ENCODE assay signal across 32 cellular contexts in genomic region chr3:119195151-119195476, GRCh38. TPM values are rescaled to one million over a fixed set of nuclear protein-coding genes. Genes with fewer than 3 reads are reported as not detected.
"Had no signal": no experiment of that assay in that cellular context is flagged by ENCODE, and none has a peak within 500 bp of the region (broad histone marks: within the 10 kb centered on the region; RNA-seq: fewer than 3 reads in every experiment).

No MANE protein-coding gene starts in this region.

- H3K36me3 Mint-ChIP-seq: activated CD8-positive, alpha-beta memory T cell treated with anti-CD3 and anti-CD28 coated beads, Interleukin-2, amount 10 ng/mL, durations not matched to agents 7 days and 5 days; activated naive CD4-positive, alpha-beta T cell treated with anti-CD3 and anti-CD28 coated beads, Interleukin-2, amount 50 U/mL, for 72 hours had no signal

- H3K9me3 Mint-ChIP-seq: activated B cell treated with CpG ODN at 0.5 μM for 24 hours; activated CD4-positive, alpha-beta T cell treated with anti-CD3 and anti-CD28 coated beads, Interleukin-2, amount 10 ng/mL, durations not matched to agents 24 days and 14 days; activated naive CD4-positive, alpha-beta T cell treated with anti-CD3 and anti-CD28 coated beads, Interleukin-2, amount 50 U/mL, for 72 hours; activated naive CD8-positive, alpha-beta T cell treated with anti-CD3 and anti-CD28 coated beads, Interleukin-2, amount 50 U/mL, for 24 hours; activated T-cell treated with anti-CD3 and anti-CD28 coated beads, Interleukin-2, amount 50 U/mL, for 24 hours; activated T-helper 1 cell treated with anti-CD3 and anti-CD28 coated beads, Interleukin-12 subunit alpha, Interleukin-12 subunit beta, Interleukin-2, Interleukin-4 antibody, amounts not matched to agents 30 ng/mL and 10 ng/mL and 1 ng/mL, durations not matched to agents 14 hours and 24 hours and 36 hours; T-cell had no signal

- H3K27ac ChIP-seq: brain microvascular endothelial cell, PC-9, SK-N-MC had no signal

- ATAC-seq: activated CD8-positive, alpha-beta memory T cell treated with anti-CD3 and anti-CD28 coated beads, Interleukin-2, amount 10 ng/mL, durations not matched to agents 7 days and 5 days; activated naive CD4-positive, alpha-beta T cell treated with anti-CD3 and anti-CD28 coated beads, Interleukin-2, amount 50 U/mL, for 72 hours; activated naive CD8-positive, alpha-beta T cell treated with anti-CD3 and anti-CD28 coated beads, Interleukin-2, amount 50 U/mL, for 24 hours; T-cell had no signal

- H3K27me3 Mint-ChIP-seq: activated CD4-positive, alpha-beta T cell treated with anti-CD3 and anti-CD28 coated beads, Interleukin-2, amount 10 ng/mL, durations not matched to agents 24 days and 14 days; activated CD8-positive, alpha-beta memory T cell treated with anti-CD3 and anti-CD28 coated beads, Interleukin-2, amount 10 ng/mL, durations not matched to agents 7 days and 5 days had no signal

- H3K27ac Mint-ChIP-seq: activated B cell treated with CpG ODN at 0.5 μM for 24 hours; activated CD4-positive, alpha-beta T cell treated with anti-CD3 and anti-CD28 coated beads, Interleukin-2, amount 10 ng/mL, durations not matched to agents 24 days and 14 days; activated CD8-positive, alpha-beta memory T cell treated with anti-CD3 and anti-CD28 coated beads, Interleukin-2, amount 10 ng/mL, durations not matched to agents 7 days and 5 days; activated naive CD4-positive, alpha-beta T cell treated with anti-CD3 and anti-CD28 coated beads, Interleukin-2, amount 50 U/mL, for 72 hours; activated naive CD8-positive, alpha-beta T cell treated with anti-CD3 and anti-CD28 coated beads, Interleukin-2, amount 50 U/mL, for 24 hours; activated T-cell treated with anti-CD3 and anti-CD28 coated beads, Interleukin-2, amount 50 U/mL, for 24 hours; activated T-helper 1 cell treated with anti-CD3 and anti-CD28 coated beads, Interleukin-12 subunit alpha, Interleukin-12 subunit beta, Interleukin-2, Interleukin-4 antibody, amounts not matched to agents 30 ng/mL and 10 ng/mL and 1 ng/mL, durations not matched to agents 14 hours and 24 hours and 36 hours; T-cell had no signal

- H3K36me3 ChIP-seq: brain microvascular endothelial cell had no signal

- H3K4me1 Mint-ChIP-seq: activated B cell treated with CpG ODN at 0.5 μM for 24 hours; activated CD4-positive, alpha-beta T cell treated with anti-CD3 and anti-CD28 coated beads, Interleukin-2, amount 10 ng/mL, durations not matched to agents 24 days and 14 days; activated CD8-positive, alpha-beta memory T cell treated with anti-CD3 and anti-CD28 coated beads, Interleukin-2, amount 10 ng/mL, durations not matched to agents 7 days and 5 days; activated naive CD8-positive, alpha-beta T cell treated with anti-CD3 and anti-CD28 coated beads, Interleukin-2, amount 50 U/mL, for 24 hours had no signal

- DNase-seq: activated B cell treated with CpG ODN at 0.5 μM for 24 hours; activated CD4-positive, alpha-beta T cell treated with anti-CD3 and anti-CD28 coated beads for 1 hour; activated CD4-positive, alpha-beta T cell treated with anti-CD3 and anti-CD28 coated beads, Interleukin-2, amount 10 ng/mL, durations not matched to agents 24 days and 14 days; activated CD4-positive, alpha-beta T cell treated with anti-CD3 and anti-CD28 coated beads, Interleukin-2, amount 50 U/mL, for 48 hours; activated CD8-positive, alpha-beta memory T cell treated with anti-CD3 and anti-CD28 coated beads, Interleukin-2, amount 10 ng/mL, durations not matched to agents 7 days and 5 days; activated effector memory CD4-positive, alpha-beta T cell treated with anti-CD3 and anti-CD28 coated beads, Interleukin-2, amount 50 U/mL, for 16 hours; activated naive CD4-positive, alpha-beta T cell treated with Interleukin-2 at 50 U/mL for 16 hours; activated naive CD8-positive, alpha-beta T cell treated with anti-CD3 and anti-CD28 coated beads, Interleukin-2, amount 50 U/mL, for 24 hours; activated T-cell treated with anti-CD3 and anti-CD28 coated beads, Interleukin-2, amount 50 U/mL, for 24 hours; amygdala; brain microvascular endothelial cell; cerebellar nuclear complex; NCI-H1092; NCI-H1417; NCI-H1930; NCI-H2171; NCI-H2227 treated with DMSO at 0.1 percent for 48 hours; NCI-H446 treated with DMSO at 0.1 percent for 48 hours; NCI-H526; NCI-H774; PC-9; SIG-M5; T-cell; T-helper 2 cell; T1000 had no signal

- H2AFZ ChIP-seq: PC-9 had no signal

- H3K4me3 ChIP-seq: PC-9, SK-N-MC had no signal

- H3K4me3 Mint-ChIP-seq: activated B cell treated with CpG ODN at 0.5 μM for 24 hours; activated CD4-positive, alpha-beta T cell treated with anti-CD3 and anti-CD28 coated beads, Interleukin-2, amount 10 ng/mL, durations not matched to agents 24 days and 14 days; activated CD8-positive, alpha-beta memory T cell treated with anti-CD3 and anti-CD28 coated beads, Interleukin-2, amount 10 ng/mL, durations not matched to agents 7 days and 5 days; activated naive CD8-positive, alpha-beta T cell treated with anti-CD3 and anti-CD28 coated beads, Interleukin-2, amount 50 U/mL, for 24 hours; activated T-cell treated with anti-CD3 and anti-CD28 coated beads, Interleukin-2, amount 50 U/mL, for 24 hours; activated T-helper 1 cell treated with anti-CD3 and anti-CD28 coated beads, Interleukin-12 subunit alpha, Interleukin-12 subunit beta, Interleukin-2, Interleukin-4 antibody, amounts not matched to agents 30 ng/mL and 10 ng/mL and 1 ng/mL, durations not matched to agents 14 hours and 24 hours and 36 hours; T-cell had no signal

- H3K27me3 ChIP-seq: brain microvascular endothelial cell had no signal

- H3K4me2 ChIP-seq: PC-9 had no signal

RNA-seq across cellular contexts. Expression of gene UPK1B, which starts 21.7 kb away (rescaled TPM):
- total RNA-seq: activated B cell treated with CpG ODN at 0.5 μM for 24 hours; activated CD4-positive, alpha-beta T cell treated with anti-CD3 and anti-CD28 coated beads, Interleukin-2, amount 10 ng/mL, durations not matched to agents 24 days and 14 days; activated CD8-positive, alpha-beta memory T cell treated with anti-CD3 and anti-CD28 coated beads, Interleukin-2, amount 10 ng/mL, durations not matched to agents 7 days and 5 days; activated T-helper 1 cell treated with anti-CD3 and anti-CD28 coated beads, Interleukin-12 subunit alpha, Interleukin-12 subunit beta, Interleukin-2, Interleukin-4 antibody, amounts not matched to agents 30 ng/mL and 10 ng/mL and 1 ng/mL, durations not matched to agents 14 hours and 24 hours and 36 hours; cardiac septum; LHCN-M2; PC-9; RPMI7951; T-cell had no signal

RNA-seq across cellular contexts. Expression of gene TEX55, which starts 49.1 kb away (rescaled TPM):
- total RNA-seq: activated B cell treated with CpG ODN at 0.5 μM for 24 hours; activated CD4-positive, alpha-beta T cell treated with anti-CD3 and anti-CD28 coated beads, Interleukin-2, amount 10 ng/mL, durations not matched to agents 24 days and 14 days; activated CD8-positive, alpha-beta memory T cell treated with anti-CD3 and anti-CD28 coated beads, Interleukin-2, amount 10 ng/mL, durations not matched to agents 7 days and 5 days; activated naive CD4-positive, alpha-beta T cell treated with anti-CD3 and anti-CD28 coated beads, Interleukin-2, amount 50 U/mL, for 72 hours; activated T-helper 1 cell treated with anti-CD3 and anti-CD28 coated beads, Interleukin-12 subunit alpha, Interleukin-12 subunit beta, Interleukin-2, Interleukin-4 antibody, amounts not matched to agents 30 ng/mL and 10 ng/mL and 1 ng/mL, durations not matched to agents 14 hours and 24 hours and 36 hours; cardiac septum; LHCN-M2; M059J; PC-9; RPMI7951; T-cell had no signal
